Comparison of ENCODE assay signal across 9 cellular contexts in the genomic region with DNA sequence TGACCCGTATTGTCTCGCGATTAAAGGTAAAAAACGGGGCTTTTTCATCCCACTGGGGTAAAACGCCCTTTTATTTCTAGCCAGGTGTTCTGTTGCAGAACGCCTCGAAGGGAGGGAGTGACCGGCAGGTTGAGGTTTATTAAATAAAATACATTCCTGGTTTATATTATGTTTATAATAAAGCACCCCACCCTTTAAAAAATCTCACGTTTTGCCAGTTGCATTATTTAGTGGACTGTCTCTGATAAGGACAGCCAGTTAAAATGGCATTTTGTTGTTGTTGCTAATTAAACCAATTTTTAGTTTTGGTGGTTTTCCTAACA. TPM values are rescaled to one million over a fixed set of nuclear protein-coding genes. Genes with fewer than 3 reads are reported as not detected.
A peak's percentile ranks its signal among the peaks of the same experiment; 100 is the strongest.
DNase-seq lines count a peak whose midpoint lies in the region; ATAC-seq and TF ChIP-seq lines count a peak whose summit lies in the region.
"Had no signal": no experiment of that assay in that cellular context is flagged by ENCODE, and none has a peak within 500 bp of the region (broad histone marks: within the 10 kb centered on the region; RNA-seq: fewer than 3 reads in every experiment).

No MANE protein-coding gene starts in this region.

- H3K4me1 ChIP-seq in effector memory CD4-positive, alpha-beta T cell (ENCODE audit: control insufficient read depth, insufficient read depth, low read length, poor library complexity, severe bottlenecking) = no peaks in the 10 kb centered on the region

- TF ChIP-seq CTCF in AG10803 (conservative IDR thresholded peaks at IDR 0.05; ENCODE audit: low read length) = no peak

- peak overlapping the region; percentile 87 for H3K27ac ChIP-seq in effector memory CD4-positive, alpha-beta T cell (ENCODE audit: insufficient read depth, low read length, poor library complexity, severe bottlenecking)
- H3K27ac ChIP-seq: KMS-11 had no signal

- no peak for ATAC-seq in natural killer cell treated with Interleukin-12 subunit alpha and Interleukin-12 subunit beta and Interleukin-15 and Interleukin-18, amount 100 ng/mL, for 72 hours
- ATAC-seq in GM21528 (IDR thresholded peaks at IDR 0.05; ENCODE audit: low FRiP score, unreplicated experiment) = no peak

- H3K27me3 Mint-ChIP-seq in natural killer cell treated with Interleukin-12 subunit alpha and Interleukin-12 subunit beta and Interleukin-15 and Interleukin-18, amount 100 ng/mL, for 72 hours = no peaks in the 10 kb centered on the region

- H3K4me1 Mint-ChIP-seq in natural killer cell treated with Interleukin-12 subunit alpha and Interleukin-12 subunit beta and Interleukin-15 and Interleukin-18, amount 100 ng/mL, for 72 hours (ENCODE audit: low read depth in 2 of 2) = peaks cover 0 to 10% of the 10 kb centered on the region in 2 donors

- peak overlapping the region; percentile 88 to 95 for H3K27ac Mint-ChIP-seq in natural killer cell treated with Interleukin-12 subunit alpha and Interleukin-12 subunit beta and Interleukin-15 and Interleukin-18, amount 100 ng/mL, for 72 hours

- peaks cover 3% of the 10 kb centered on the region for H3K9me3 Mint-ChIP-seq in natural killer cell treated with Interleukin-12 subunit alpha and Interleukin-12 subunit beta and Interleukin-15 and Interleukin-18, amount 100 ng/mL, for 72 hours

- no peaks in the 10 kb centered on the region for H3K36me3 ChIP-seq in MG63
- H3K36me3 ChIP-seq in effector memory CD4-positive, alpha-beta T cell (ENCODE audit: control insufficient read depth, insufficient read depth, low read length) = peaks cover 6% of the 10 kb centered on the region

- peaks cover 16% of the 10 kb centered on the region for H3K9me3 ChIP-seq in MG63
- H3K9me3 ChIP-seq in effector memory CD4-positive, alpha-beta T cell (ENCODE audit: control insufficient read depth, low read length) = peaks cover 3% of the 10 kb centered on the region

- DNase-seq in AG10803 (ENCODE audit: low read depth) (no peak), MG63 (no peak), D341Med (ENCODE audit: low spot score) (no peak), NCI-H774 (lab: John Stamatoyannopoulos, UW) (no peak), NCI-H510A (lab: John Stamatoyannopoulos, UW) (no peak)
- DNase-seq in effector memory CD4-positive, alpha-beta T cell = no peak
- no peak for DNase-seq in natural killer cell treated with Interleukin-12 subunit alpha and Interleukin-12 subunit beta and Interleukin-15 and Interleukin-18, amount 100 ng/mL, for 72 hours (ENCODE audit: low spot score)

- peak overlapping the region; percentile 94 for H3K4me3 ChIP-seq in AG10803 (ENCODE audit: low read length)
- H3K4me3 ChIP-seq in MG63 = peak overlapping the region; percentile 28
- H3K4me3 ChIP-seq in effector memory CD4-positive, alpha-beta T cell (ENCODE audit: insufficient read depth, low read depth, low read length, poor library complexity, severe bottlenecking) = peak overlapping the region; percentile 95

- peak overlapping the region; percentile 94 for H3K4me3 Mint-ChIP-seq in natural killer cell treated with Interleukin-12 subunit alpha and Interleukin-12 subunit beta and Interleukin-15 and Interleukin-18, amount 100 ng/mL, for 72 hours

- H3K36me3 Mint-ChIP-seq in natural killer cell treated with Interleukin-12 subunit alpha and Interleukin-12 subunit beta and Interleukin-15 and Interleukin-18, amount 100 ng/mL, for 72 hours = peaks cover 18% of the 10 kb centered on the region

- H3K27me3 ChIP-seq in MG63 = no peaks in the 10 kb centered on the region
- H3K27me3 ChIP-seq in effector memory CD4-positive, alpha-beta T cell (replicated peaks; ENCODE audit: control insufficient read depth, insufficient read depth, low read length, poor library complexity, severe bottlenecking) = no peaks in the 10 kb centered on the region

RNA-seq across cellular contexts. Expression of a gene that starts 25.1 kb away (rescaled TPM):
- total RNA-seq in MG63 (2014; rRNA removed; shearing (Covaris generic); ENCODE audit: low replicate concordance) = 0.20 TPM in 2 replicates
- 1 to 10 TPM; 3.9 to 4.1 TPM for total RNA-seq in natural killer cell treated with Interleukin-12 subunit alpha and Interleukin-12 subunit beta and Interleukin-15 and Interleukin-18, amount 100 ng/mL, for 72 hours

RNA-seq across cellular contexts. Expression of a gene that starts 40.4 kb away (rescaled TPM):
- total RNA-seq in MG63 (2014; rRNA removed; shearing (Covaris generic); ENCODE audit: low replicate concordance) = 0.20 and 0.36 TPM in 2 replicates
- total RNA-seq in natural killer cell treated with Interleukin-12 subunit alpha and Interleukin-12 subunit beta and Interleukin-15 and Interleukin-18, amount 100 ng/mL, for 72 hours = 1 to 10 TPM; 4.0 to 9.3 TPM

RNA-seq across cellular contexts. Expression of a gene that starts 52.9 kb away (rescaled TPM):
- not detected in 2 replicates for total RNA-seq in MG63 (2014; rRNA removed; shearing (Covaris generic); ENCODE audit: low replicate concordance)
- 1 to 10 TPM; 3.0 to 6.1 TPM for total RNA-seq in natural killer cell treated with Interleukin-12 subunit alpha and Interleukin-12 subunit beta and Interleukin-15 and Interleukin-18, amount 100 ng/mL, for 72 hours

Comparison
In these comparisons a context has a peak if more than half of its experiments do, and no peak if none do; other contexts are left out.
1. H3K4me3 ChIP-seq: peak in every context shown above with its lines; median percentile 95 in effector memory CD4-positive, alpha-beta T cell; 94 in AG10803; 28 in MG63.